Comparison of ENCODE assay signal across 18 cellular contexts in the genomic region with DNA sequence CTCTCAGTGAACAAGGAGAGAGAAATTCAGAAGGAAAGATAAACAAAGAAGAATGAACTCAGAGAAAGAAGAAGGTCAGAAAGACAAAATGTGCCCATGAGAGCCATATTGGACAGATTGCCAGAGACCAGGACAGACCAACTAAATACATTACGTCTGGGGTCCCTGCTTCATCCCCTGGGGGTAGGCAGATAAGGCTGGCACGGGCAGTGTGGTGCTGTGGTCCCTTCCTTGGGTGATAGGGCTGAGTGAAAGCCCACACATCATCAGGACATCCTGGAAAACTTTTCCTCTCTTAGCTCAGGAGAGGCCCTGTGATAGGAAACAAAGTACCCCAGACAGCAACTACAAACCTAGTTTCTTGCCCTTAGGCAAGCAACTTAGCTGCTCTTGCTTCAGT. TPM values are rescaled to one million over a fixed set of nuclear protein-coding genes. Genes with fewer than 3 reads are reported as not detected.
DNase-seq lines count a peak whose midpoint lies in the region; ATAC-seq and TF ChIP-seq lines count a peak whose summit lies in the region.
"Had no signal": no experiment of that assay in that cellular context is flagged by ENCODE, and none has a peak within 500 bp of the region (broad histone marks: within the 10 kb centered on the region; RNA-seq: fewer than 3 reads in every experiment).

No MANE protein-coding gene starts in this region.

- no peak for TF ChIP-seq CTCF in SK-N-SH (IDR thresholded peaks at IDR 0.05)
- no peak for TF ChIP-seq CTCF in breast epithelium (IDR thresholded peaks at IDR 0.05)
- no peak for TF ChIP-seq CTCF in thyroid gland (IDR thresholded peaks at IDR 0.05)

- TF ChIP-seq POLR2A in breast epithelium (IDR thresholded peaks at IDR 0.05) (no peak), thyroid gland (IDR thresholded peaks at IDR 0.05) (no peak)

- 100% methylated on average over 2 of the region's 2 CpGs for WGBS in SK-N-SH (ENCODE audit: low lambda C conversion rate)
- WGBS in thyroid gland, 2 donors, result 93 to 95% methylated on average over 2 of the region's 2 CpGs

- POLR2A ChIA-PET in SK-N-SH (lab: Yijun Ruan, JAX), result interaction anchor here (0.6 to 1.1 kb wide), 2 partner anchors 11 to 304 kb away, joined by 3 read pairs; no protein-coding TSS in a partner anchor

- no peak overlapping the region for H2AFZ ChIP-seq in SK-N-SH (ENCODE audit: low read depth)

- no peak overlapping the region for H3K9ac ChIP-seq in SK-N-SH

- H3K27ac ChIP-seq in SK-N-SH (ENCODE audit: low read depth in 2 of 2, low read length in 1 of 2) (no peak overlapping the region), breast epithelium (peak overlapping the region; percentile 13 to 45), muscle layer of duodenum (ENCODE audit: low read length) (peak overlapping the region; percentile 95), thyroid gland (peak overlapping the region; percentile 99 to 100 (median 99))

- H3K79me2 ChIP-seq in SK-N-SH (ENCODE audit: insufficient read depth), result no peaks in the 10 kb centered on the region

- CTCF ChIA-PET in SK-N-SH (lab: Yijun Ruan, JAX), result interaction anchor here (1.2 to 1.9 kb wide), 2 partner anchors 13 to 33 kb away, joined by 3 to 11 read pairs; a partner anchor contains a TSS

- H3F3A ChIP-seq in SK-N-SH (replicated peaks; ENCODE audit: insufficient read depth), result no peaks in the 10 kb centered on the region

- no peak for TF ChIP-seq RAD21 in SK-N-SH (IDR thresholded peaks at IDR 0.05; ENCODE audit: low read length)

- H4K20me1 ChIP-seq in SK-N-SH (ENCODE audit: insufficient read depth), result no peaks in the 10 kb centered on the region

- no peaks in the 10 kb centered on the region for H3K9me2 ChIP-seq in SK-N-SH

- TF ChIP-seq EP300 in SK-N-SH (IDR thresholded peaks at IDR 0.05; ENCODE audit: borderline replicate concordance in 1 of 2, low read depth in 1 of 2, low read length in 1 of 2), result no peak

- H3K9me3 ChIP-seq in SK-N-SH, result no peaks in the 10 kb centered on the region
- H3K9me3 ChIP-seq in breast epithelium, result no peaks in the 10 kb centered on the region
- no peaks in the 10 kb centered on the region for H3K9me3 ChIP-seq in muscle layer of duodenum (ENCODE audit: control insufficient read depth in 1 of 2, low read length in 2 of 2)
- no peaks in the 10 kb centered on the region for H3K9me3 ChIP-seq in thyroid gland
- H3K9me3 ChIP-seq: left lung had no signal

- H3K36me3 ChIP-seq in SK-N-SH (replicated peaks in 1 of 2; ENCODE audit: control insufficient read depth in 1 of 2, insufficient read depth in 2 of 2, low read length in 1 of 2) (no peaks in the 10 kb centered on the region), breast epithelium (no peaks in the 10 kb centered on the region), muscle layer of duodenum (ENCODE audit: control insufficient read depth in 1 of 2, insufficient read depth in 2 of 2, low read length in 2 of 2) (no peaks in the 10 kb centered on the region), thyroid gland (no peaks in the 10 kb centered on the region)
- H3K36me3 ChIP-seq: left lung had no signal

- peak; percentile 40 for DNase-seq in SK-N-SH
- no peak for DNase-seq in breast epithelium (ENCODE audit: low spot score in 2 of 2)
- DNase-seq in thyroid gland, result no peak
- no peak for DNase-seq in HK-2 (ENCODE audit: unreplicated experiment)
- no peak for DNase-seq in A172 (ENCODE audit: low spot score)
- DNase-seq: 8988T; activated CD8-positive, alpha-beta T cell treated with anti-CD3 and anti-CD28 coated beads, Interleukin-2, amount 10 ng/mL, durations not matched to agents 7 days and 5 days; activated effector memory CD4-positive, alpha-beta T cell treated with anti-CD3 and anti-CD28 coated beads, Interleukin-2, amount 50 U/mL, for 16 hours; COR-L47; GF-D8; left lung; NCI-H1930; NCI-H774 had no signal

- H3K27me3 ChIP-seq in SK-N-SH (ENCODE audit: insufficient read depth) (no peaks in the 10 kb centered on the region), breast epithelium (no peaks in the 10 kb centered on the region), muscle layer of duodenum (ENCODE audit: low read depth, low read length) (no peaks in the 10 kb centered on the region), thyroid gland (no peaks in the 10 kb centered on the region)
- H3K27me3 ChIP-seq: left lung had no signal

- H3K4me3 ChIP-seq in SK-N-SH (ENCODE audit: low read depth in 2 of 2, low read length in 1 of 2) (no peak overlapping the region), breast epithelium (no peak overlapping the region), muscle layer of duodenum (ENCODE audit: low read depth in 1 of 2, low read length in 2 of 2) (no peak overlapping the region), thyroid gland (replicated peaks in 1 of 3) (no peak overlapping the region)
- H3K4me3 ChIP-seq: left lung had no signal

- H3K4me1 ChIP-seq in SK-N-SH (ENCODE audit: control insufficient read depth in 1 of 2, insufficient read depth in 2 of 2, low read depth in 1 of 2, low read length in 1 of 2), result peaks cover 7 to 40% of the 10 kb centered on the region in 2 experiments; a peak in 3 of 4 replicates
- peaks cover 26% of the 10 kb centered on the region in 2 donors for H3K4me1 ChIP-seq in breast epithelium
- H3K4me1 ChIP-seq in muscle layer of duodenum (ENCODE audit: control insufficient read depth in 1 of 2, insufficient read depth in 2 of 2, low read length in 2 of 2), result peaks cover 52% of the 10 kb centered on the region in 2 donors
- H3K4me1 ChIP-seq in thyroid gland, result peaks cover 59 to 93% of the 10 kb centered on the region in 2 donors

- no peak for ATAC-seq in SK-N-SH treated with all-trans-retinoic acid at 6 μM for 48 hours
- ATAC-seq in GM21381 (IDR thresholded peaks at IDR 0.05; ENCODE audit: unreplicated experiment), result no peak
- ATAC-seq: activated CD8-positive, alpha-beta T cell treated with anti-CD3 and anti-CD28 coated beads, Interleukin-2, amount 10 ng/mL, durations not matched to agents 7 days and 5 days; left lung; Right ventricle myocardium inferior had no signal

- intact Hi-C loops in breast epithelium (cut with DNase I; ENCODE audit: low total_unique reads), result no loop called here
- intact Hi-C loops in thyroid gland (cut with DNase I), result no loop called here

- H3K4me2 ChIP-seq in SK-N-SH, result no peak overlapping the region

TF ChIP-seq in SK-N-SH, 30 proteins besides CTCF, POLR2A, EP300 and RAD21 (continues in another document):
- TF ChIP-seq SMC3 (IDR thresholded peaks at IDR 0.05; ENCODE audit: low read depth, low read length), result no peak
- TF ChIP-seq, protein P1, sequence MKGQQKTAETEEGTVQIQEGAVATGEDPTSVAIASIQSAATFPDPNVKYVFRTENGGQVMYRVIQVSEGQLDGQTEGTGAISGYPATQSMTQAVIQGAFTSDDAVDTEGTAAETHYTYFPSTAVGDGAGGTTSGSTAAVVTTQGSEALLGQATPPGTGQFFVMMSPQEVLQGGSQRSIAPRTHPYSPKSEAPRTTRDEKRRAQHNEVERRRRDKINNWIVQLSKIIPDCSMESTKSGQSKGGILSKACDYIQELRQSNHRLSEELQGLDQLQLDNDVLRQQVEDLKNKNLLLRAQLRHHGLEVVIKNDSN (IDR thresholded peaks at IDR 0.05; ENCODE audit: borderline replicate concordance, low read depth), result no peak
- no peak for TF ChIP-seq POLR2AphosphoS5 (IDR thresholded peaks at IDR 0.05; ENCODE audit: low read depth, low read length)

TF ChIP-seq in SK-N-SH treated with all-trans-retinoic acid at 6 μM for 48 hours, 23 proteins besides CTCF, POLR2A, EP300 and RAD21 (continues in another document):
- no peak for TF ChIP-seq PPARA (CRISPR knock-in tag; IDR thresholded peaks at IDR 0.05; ENCODE audit: borderline replicate concordance)
- no peak for TF ChIP-seq TOX (CRISPR knock-in tag; IDR thresholded peaks at IDR 0.05; ENCODE audit: borderline replicate concordance)
- no peak for TF ChIP-seq ZC3H10 (CRISPR knock-in tag; IDR thresholded peaks at IDR 0.05)
- no peak for TF ChIP-seq ARNTL (CRISPR knock-in tag; IDR thresholded peaks at IDR 0.05; ENCODE audit: borderline replicate concordance, low read depth)
- TF ChIP-seq, protein P2, sequence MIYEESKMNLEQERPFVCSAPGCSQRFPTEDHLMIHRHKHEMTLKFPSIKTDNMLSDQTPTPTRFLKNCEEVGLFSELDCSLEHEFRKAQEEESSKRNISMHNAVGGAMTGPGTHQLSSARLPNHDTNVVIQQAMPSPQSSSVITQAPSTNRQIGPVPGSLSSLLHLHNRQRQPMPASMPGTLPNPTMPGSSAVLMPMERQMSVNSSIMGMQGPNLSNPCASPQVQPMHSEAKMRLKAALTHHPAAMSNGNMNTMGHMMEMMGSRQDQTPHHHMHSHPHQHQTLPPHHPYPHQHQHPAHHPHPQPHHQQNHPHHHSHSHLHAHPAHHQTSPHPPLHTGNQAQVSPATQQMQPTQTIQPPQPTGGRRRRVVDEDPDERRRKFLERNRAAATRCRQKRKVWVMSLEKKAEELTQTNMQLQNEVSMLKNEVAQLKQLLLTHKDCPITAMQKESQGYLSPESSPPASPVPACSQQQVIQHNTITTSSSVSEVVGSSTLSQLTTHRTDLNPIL (CRISPR knock-in tag; IDR thresholded peaks at IDR 0.05; ENCODE audit: low read depth), result no peak

RNA-seq across cellular contexts. Expression of a gene that starts 13.2 kb away (rescaled TPM):
- 1.6 and 2.0 TPM in 2 replicates for polyA plus RNA-seq in SK-N-SH (2012; rRNA removed)
- 0.58 and 0.72 TPM in 2 replicates for polyA plus RNA-seq in SK-N-SH (2012; cell fraction: cytosol; rRNA removed)
- 18.1 and 19.9 TPM in 2 replicates for polyA plus RNA-seq in SK-N-SH (2012; cell fraction: nucleus; rRNA removed)
- 1 to 10 TPM in 1 of 3 donors, under 1 TPM in 2; 0.29 to 1.4 (median 0.33) TPM for total RNA-seq in breast epithelium
- 1 to 10 TPM in 3 of 4 donors, under 1 TPM in 1; 0.40 to 2.4 (median 1.4) TPM for total RNA-seq in thyroid gland
- 0.24 and 0.55 TPM in 2 replicates for total RNA-seq in A172 (2014; rRNA removed; shearing (Covaris generic))
- total RNA-seq: Right ventricle myocardium inferior had no signal

RNA-seq across cellular contexts. Expression of a gene that starts 34.9 kb away (rescaled TPM):
- polyA plus RNA-seq in SK-N-SH (2012; rRNA removed), result 4.2 and 5.1 TPM in 2 replicates
- polyA plus RNA-seq in SK-N-SH (2012; cell fraction: cytosol; rRNA removed), result 6.7 and 7.4 TPM in 2 replicates
- polyA plus RNA-seq in SK-N-SH (2012; cell fraction: nucleus; rRNA removed), result 2.2 and 3.5 TPM in 2 replicates
- total RNA-seq in breast epithelium, result 100 to 1,000 TPM; 167 to 970 (median 266) TPM
- total RNA-seq in thyroid gland, result 100 to 1,000 TPM; 239 to 600 (median 253) TPM
- 8.3 TPM in 2 replicates for total RNA-seq in A172 (2014; rRNA removed; shearing (Covaris generic))

RNA-seq across cellular contexts. Expression of a gene that starts 52.8 kb away (rescaled TPM):
- polyA plus RNA-seq in SK-N-SH (2012; rRNA removed), result not detected in 2 replicates
- not detected in 2 replicates for polyA plus RNA-seq in SK-N-SH (2012; cell fraction: cytosol; rRNA removed)
- not detected in 2 replicates for polyA plus RNA-seq in SK-N-SH (2012; cell fraction: nucleus; rRNA removed)
- total RNA-seq in breast epithelium (1 to 10 TPM in 1 of 3 donors, not detected in 2; 2.3 TPM), thyroid gland (not detected)
- 4.7 TPM in 1 of 2 replicates, not detected in the other for total RNA-seq in A172 (2014; rRNA removed; shearing (Covaris generic))
- total RNA-seq: activated CD8-positive, alpha-beta T cell treated with anti-CD3 and anti-CD28 coated beads, Interleukin-2, amount 10 ng/mL, durations not matched to agents 7 days and 5 days; epithelial cell of proximal tubule; left lung; Right ventricle myocardium inferior had no signal

RNA-seq across cellular contexts. Expression of a gene that starts 57.2 kb away (rescaled TPM):
- polyA plus RNA-seq in SK-N-SH (2012; rRNA removed), result not detected in 2 replicates
- polyA plus RNA-seq in SK-N-SH (2012; cell fraction: cytosol; rRNA removed), result not detected in 2 replicates
- polyA plus RNA-seq in SK-N-SH (2012; cell fraction: nucleus; rRNA removed), result not detected in 2 replicates
- 1 to 10 TPM in 1 of 3 donors, not detected in 2; 1.3 TPM for total RNA-seq in breast epithelium
- not detected for total RNA-seq in thyroid gland
- total RNA-seq in A172 (2014; rRNA removed; shearing (Covaris generic)), result not detected in 2 replicates
- total RNA-seq: activated CD8-positive, alpha-beta T cell treated with anti-CD3 and anti-CD28 coated beads, Interleukin-2, amount 10 ng/mL, durations not matched to agents 7 days and 5 days; epithelial cell of proximal tubule; left lung; Right ventricle myocardium inferior had no signal

Comparison
In these comparisons a context has a peak if more than half of its experiments do, and no peak if none do; other contexts are left out.
1. H3K27ac ChIP-seq: peak in breast epithelium (2 of 2), muscle layer of duodenum (single experiment) and thyroid gland (3 of 3); none in SK-N-SH (0 of 2).
2. RNA of a gene that starts 34.9 kb away (total RNA-seq): 167 to 970 TPM in breast epithelium and 239 to 600 TPM in thyroid gland; 8.3 TPM in A172; every median in the first group is over 10 times any median in the second.